17 cellular contexts compared by ENCODE assay signal in genomic region chr5:6899215-6899614, GRCh38.
A peak's percentile ranks its signal among the peaks of the same experiment; 100 is the strongest.
DNase-seq lines count a peak whose midpoint lies in the region; TF ChIP-seq lines count a peak whose summit lies in the region.
"Had no signal": no experiment of that assay in that cellular context is flagged by ENCODE, and none has a peak within 500 bp of the region (broad histone marks: within the 10 kb centered on the region; RNA-seq: fewer than 3 reads in every experiment).

No MANE protein-coding gene starts in this region.

- no peaks in the 10 kb centered on the region for H3K4me1 ChIP-seq in BE2C
- H3K4me1 ChIP-seq: ascending aorta, colonic mucosa, SJCRH30 had no signal

- no peaks in the 10 kb centered on the region for H3K27me3 ChIP-seq in BE2C
- H3K27me3 ChIP-seq: ascending aorta, colonic mucosa, SJCRH30 had no signal

- DNase-seq in AG20443 (ENCODE audit: low spot score): peak; percentile 37
- peak; percentile 36 for DNase-seq in G401 (ENCODE audit: low spot score)
- peak; percentile 23 for DNase-seq in astrocyte of the hippocampus (ENCODE audit: low read depth, low spot score)
- peak; percentile 9 for DNase-seq in myocyte (ENCODE audit: low read depth)
- DNase-seq in T1000 (lab: John Stamatoyannopoulos, UW): no peak
- no peak for DNase-seq in OCI-M1 (lab: John Stamatoyannopoulos, UW)
- DNase-seq in AG08396 (ENCODE audit: low spot score): no peak
- no peak for DNase-seq in BE2C
- DNase-seq: activated CD4-positive, alpha-beta T cell treated with anti-CD3 and anti-CD28 coated beads for 36 hours; AML-193; colonic mucosa; DMS79; IMR-90; NCI-H1048; NCI-H2171; SJCRH30 had no signal

- no peaks in the 10 kb centered on the region for H3K9me3 ChIP-seq in BE2C
- H3K9me3 ChIP-seq: ascending aorta, colonic mucosa, SJCRH30 had no signal

- H3K4me3 ChIP-seq in BE2C (ENCODE audit: low read depth, low read length): no peak overlapping the region
- H3K4me3 ChIP-seq: ascending aorta, colonic mucosa, SJCRH30 had no signal

- no peaks in the 10 kb centered on the region; the same call in 1 of the 2 replicates for H3K36me3 ChIP-seq in BE2C
- H3K36me3 ChIP-seq: ascending aorta, colonic mucosa, SJCRH30 had no signal

- TF ChIP-seq CTCF in BE2C (IDR thresholded peaks at IDR 0.05; ENCODE audit: low read depth, low read length): no peak

- in situ Hi-C loops in G401 (cut with HindIII; ENCODE audit: low sequenced_read_pairs): no loop called here

Comparison
In these comparisons a context has a peak if more than half of its experiments do, and no peak if none do; other contexts are left out.
1. DNase-seq: peak in AG20443 (single experiment), G401 (single experiment), astrocyte of the hippocampus (single experiment) and myocyte (single experiment); none in T1000 (single experiment), OCI-M1 (single experiment), AG08396 (single experiment) and BE2C (single experiment).